ENCODE assay signal across 8 cellular contexts in the genomic region with DNA sequence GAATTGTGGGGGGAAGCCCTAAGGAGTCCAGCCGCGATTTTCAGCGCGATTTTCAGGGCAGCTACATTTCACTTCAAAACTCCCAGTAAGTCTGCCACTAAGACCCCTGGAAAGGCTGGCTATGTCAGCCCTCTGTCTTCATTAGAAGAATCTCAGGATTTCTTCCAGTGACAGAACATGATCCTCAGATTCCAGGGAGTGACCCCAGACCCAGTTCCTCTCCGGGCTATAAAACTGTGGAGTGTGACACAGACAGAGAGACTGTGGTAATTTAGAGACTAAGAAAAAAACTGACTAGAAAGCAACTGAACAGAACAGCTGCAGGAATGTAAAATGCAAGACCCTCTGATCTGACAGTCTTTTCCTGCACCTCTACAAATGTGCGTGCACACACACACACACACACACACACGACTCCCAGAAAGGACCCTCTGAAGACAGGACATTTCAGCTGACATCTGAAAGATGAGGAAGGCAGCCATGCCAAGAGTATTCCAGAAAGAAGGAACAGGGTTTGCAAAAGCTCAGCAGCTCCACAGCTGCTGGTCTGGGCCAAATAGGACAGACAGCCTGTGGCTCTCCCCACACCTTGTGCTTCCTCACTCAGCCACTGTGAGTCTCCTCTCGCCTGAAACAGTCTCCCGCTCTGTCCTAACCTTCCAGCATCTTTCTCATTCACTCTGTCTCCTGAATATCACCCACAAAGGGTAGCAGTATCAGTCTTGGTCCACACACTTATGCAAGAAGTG.
DNase-seq lines count a peak whose midpoint lies in the region; ATAC-seq and TF ChIP-seq lines count a peak whose summit lies in the region.

No MANE protein-coding gene starts in this region.

- peaks cover 7% of the 10 kb centered on the region for H3K27me3 Mint-ChIP-seq in dendritic cell treated with granulocyte-macrophage colony-stimulating factor and Interleukin-4, amounts not matched to agents 40 ng/mL and 50 ng/mL, for 4 days

- H3K4me3 ChIP-seq in mucosa of descending colon (no peak overlapping the region), smooth muscle cell (no peak overlapping the region)

- H3K79me2 ChIP-seq in smooth muscle cell (ENCODE audit: low read depth), result no peaks in the 10 kb centered on the region

- ATAC-seq in mucosa of descending colon, result peak; percentile 29
- ATAC-seq in HG03095 (IDR thresholded peaks at IDR 0.05; ENCODE audit: unreplicated experiment), result no peak

- TF ChIP-seq CTCF in mucosa of descending colon (IDR thresholded peaks at IDR 0.05), result no peak
- TF ChIP-seq CTCF in smooth muscle cell (IDR thresholded peaks at IDR 0.05; ENCODE audit: borderline replicate concordance, insufficient read depth, poor library complexity, severe bottlenecking), result no peak

- H3K4me1 ChIP-seq in mucosa of descending colon (ENCODE audit: low read depth) (no peaks in the 10 kb centered on the region), smooth muscle cell (ENCODE audit: low read depth) (no peaks in the 10 kb centered on the region)

- no peak overlapping the region for H3K9ac ChIP-seq in smooth muscle cell (ENCODE audit: low read depth)

- peak overlapping the region; percentile 86 for H3K27ac Mint-ChIP-seq in dendritic cell treated with granulocyte-macrophage colony-stimulating factor and Interleukin-4, amounts not matched to agents 40 ng/mL and 50 ng/mL, for 4 days

- H3K4me1 Mint-ChIP-seq in dendritic cell treated with granulocyte-macrophage colony-stimulating factor and Interleukin-4, amounts not matched to agents 40 ng/mL and 50 ng/mL, for 4 days (ENCODE audit: low read depth), result peaks cover 74% of the 10 kb centered on the region

- H3K27me3 ChIP-seq in smooth muscle cell (ENCODE audit: low read depth), result no peaks in the 10 kb centered on the region

- DNase-seq in ELR (ENCODE audit: low read depth) (peak; percentile 49), M059J (ENCODE audit: low read depth) (peak; percentile 30), mucosa of descending colon (no peak), smooth muscle cell (lab: John Stamatoyannopoulos, UW; ENCODE audit: unreplicated experiment) (no peak), NCI-H446 treated with DMSO at 0.1 percent for 48 hours (lab: John Stamatoyannopoulos, UW) (no peak), NCI-H2029 treated with DMSO at 0.1 percent for 48 hours (lab: John Stamatoyannopoulos, UW) (no peak)

- no peaks in the 10 kb centered on the region for H3K9me3 Mint-ChIP-seq in dendritic cell treated with granulocyte-macrophage colony-stimulating factor and Interleukin-4, amounts not matched to agents 40 ng/mL and 50 ng/mL, for 4 days

- peaks cover 4% of the 10 kb centered on the region for H4K20me1 ChIP-seq in smooth muscle cell (ENCODE audit: low read depth)

- H3K4me2 ChIP-seq in smooth muscle cell, result no peak overlapping the region

- intact Hi-C loops in dendritic cell treated with granulocyte-macrophage colony-stimulating factor and Interleukin-4, amounts not matched to agents 40 ng/mL and 50 ng/mL, for 4 days (cut with micrococcal nuclease), result loop anchor here (5.0 kb wide), 1 partner anchor 42 kb away; no protein-coding TSS in a partner anchor
- intact Hi-C loops in mucosa of descending colon (cut with DNase I, micrococcal nuclease), result no loop called here

- H2AFZ ChIP-seq in smooth muscle cell (ENCODE audit: low read depth), result no peak overlapping the region

- no peak overlapping the region for H3K27ac ChIP-seq in smooth muscle cell (ENCODE audit: low read depth)

- H3F3A ChIP-seq in smooth muscle cell (ENCODE audit: low read depth), result peaks cover 3% of the 10 kb centered on the region

- WGBS in smooth muscle cell (ENCODE audit: low lambda C conversion rate), result 88% methylated on average over 9 of the region's 9 CpGs

- H3K36me3 ChIP-seq in mucosa of descending colon (ENCODE audit: low read depth) (no peaks in the 10 kb centered on the region), smooth muscle cell (ENCODE audit: low read depth) (no peaks in the 10 kb centered on the region)

- H3K4me3 Mint-ChIP-seq in dendritic cell treated with granulocyte-macrophage colony-stimulating factor and Interleukin-4, amounts not matched to agents 40 ng/mL and 50 ng/mL, for 4 days, result no peak overlapping the region

- no peaks in the 10 kb centered on the region for H3K36me3 Mint-ChIP-seq in dendritic cell treated with granulocyte-macrophage colony-stimulating factor and Interleukin-4, amounts not matched to agents 40 ng/mL and 50 ng/mL, for 4 days (ENCODE audit: low read depth)

- H3K9me3 ChIP-seq in mucosa of descending colon (no peaks in the 10 kb centered on the region), smooth muscle cell (replicated peaks; ENCODE audit: low read depth) (no peaks in the 10 kb centered on the region)

Comparison
In these comparisons a context has a peak if more than half of its experiments do, and no peak if none do; other contexts are left out.
1. DNase-seq: peak in ELR (single experiment) and M059J (single experiment); none in mucosa of descending colon (0 of 3), smooth muscle cell (single experiment), NCI-H446 treated with DMSO at 0.1 percent for 48 hours (single experiment) and NCI-H2029 treated with DMSO at 0.1 percent for 48 hours (single experiment).